ENCODE assay signal across 14 cellular contexts in the genomic region with DNA sequence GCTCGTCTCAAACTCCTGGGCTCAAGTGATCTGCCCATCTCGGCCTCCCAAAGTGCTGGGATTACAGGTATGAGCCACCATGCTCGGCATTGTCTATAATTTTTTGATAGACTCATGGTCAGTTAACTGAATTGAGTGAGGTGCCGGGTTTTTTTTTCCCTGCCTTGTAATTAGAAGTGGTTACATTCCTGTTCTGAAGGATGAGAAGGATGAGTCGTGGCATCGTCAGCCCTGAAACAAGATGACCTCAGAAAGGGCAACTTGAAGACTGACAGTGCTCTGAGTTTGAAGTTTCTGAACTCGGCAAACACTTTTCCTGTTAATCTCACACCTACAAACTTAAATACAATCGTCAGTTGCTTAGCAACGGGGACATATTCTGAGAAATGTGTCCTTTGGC.
DNase-seq lines count a peak whose midpoint lies in the region; TF ChIP-seq lines count a peak whose summit lies in the region.
"Had no signal": no experiment of that assay in that cellular context is flagged by ENCODE, and none has a peak within 500 bp of the region (broad histone marks: within the 10 kb centered on the region; RNA-seq: fewer than 3 reads in every experiment).

No MANE protein-coding gene starts in this region.

- H3K27ac ChIP-seq in uterus, result no peak overlapping the region
- H3K27ac ChIP-seq: PC-9 had no signal

- no peaks in the 10 kb centered on the region for H3K36me3 ChIP-seq in uterus

- no peak overlapping the region for H3K4me3 ChIP-seq in uterus
- H3K4me3 ChIP-seq: PC-9 had no signal

- TF ChIP-seq POLR2A in uterus (IDR thresholded peaks at IDR 0.05), result no peak

- TF ChIP-seq CTCF in uterus (IDR thresholded peaks at IDR 0.05), result no peak

- peak; percentile 21 for DNase-seq in Daoy (ENCODE audit: low read depth)
- peak; percentile 2 for DNase-seq in LoVo (ENCODE audit: low spot score)
- peak; percentile 45 for DNase-seq in amniotic epithelial cell (ENCODE audit: low read depth)
- DNase-seq in kidney glomerular epithelial cell (lab: John Stamatoyannopoulos, UW), result peak; percentile 57
- DNase-seq in central memory CD4-positive, alpha-beta T cell, result no peak
- DNase-seq in amniotic stem cell (lab: John Stamatoyannopoulos, UW), result no peak
- no peak for DNase-seq in GM19238 (ENCODE audit: insufficient read length, low spot score)
- no peak for DNase-seq in uterus
- DNase-seq: CD4-positive, alpha-beta memory T cell; NCI-H1092; NCI-H2107; NCI-H69; PC-9; SHP77 treated with DMSO at 0.1 percent for 48 hours had no signal

- no peaks in the 10 kb centered on the region for H3K27me3 ChIP-seq in uterus

- H3K4me1 ChIP-seq in uterus, result no peaks in the 10 kb centered on the region

- intact Hi-C loops in uterus (cut with DNase I; ENCODE audit: low total_unique reads), result no loop called here

- no peaks in the 10 kb centered on the region for H3K9me3 ChIP-seq in uterus

Comparison
In these comparisons a context has a peak if more than half of its experiments do, and no peak if none do; other contexts are left out.
1. DNase-seq: peak in Daoy (single experiment), LoVo (single experiment), amniotic epithelial cell (single experiment) and kidney glomerular epithelial cell (single experiment); none in central memory CD4-positive, alpha-beta T cell (single experiment), amniotic stem cell (single experiment), GM19238 (single experiment) and uterus (0 of 2).